22 cellular contexts compared by ENCODE assay signal in genomic region chr20:40173877-40174276, GRCh38.
"Had no signal": no experiment of that assay in that cellular context is flagged by ENCODE, and none has a peak within 500 bp of the region (broad histone marks: within the 10 kb centered on the region; RNA-seq: fewer than 3 reads in every experiment).

No MANE protein-coding gene starts in this region.

- H3K27me3 Mint-ChIP-seq: activated CD4-positive, alpha-beta memory T cell treated with anti-CD3 and anti-CD28 coated beads, Interleukin-2, amount 10 ng/mL, durations not matched to agents 7 days and 5 days; activated CD8-positive, alpha-beta memory T cell treated with anti-CD3 and anti-CD28 coated beads, Interleukin-2, amount 10 ng/mL, durations not matched to agents 7 days and 5 days had no signal

- H3K36me3 Mint-ChIP-seq: activated CD8-positive, alpha-beta memory T cell treated with anti-CD3 and anti-CD28 coated beads, Interleukin-2, amount 10 ng/mL, durations not matched to agents 7 days and 5 days; activated naive CD4-positive, alpha-beta T cell treated with anti-CD3 and anti-CD28 coated beads, Interleukin-2, amount 50 U/mL, for 72 hours; natural killer cell; stimulated activated effector memory CD8-positive, alpha-beta T cell treated with anti-CD3 and anti-CD28 coated beads, Interleukin-12 subunit alpha, Interleukin-12 subunit beta, amount 100 ng/mL, for 72 hours had no signal

- DNase-seq: activated CD4-positive, alpha-beta memory T cell treated with anti-CD3 and anti-CD28 coated beads, Interleukin-2, amount 10 ng/mL, durations not matched to agents 7 days and 5 days; activated CD4-positive, alpha-beta T cell treated with anti-CD3 and anti-CD28 coated beads, Interleukin-2, amount 10 ng/mL, durations not matched to agents 24 days and 14 days; activated CD8-positive, alpha-beta memory T cell treated with anti-CD3 and anti-CD28 coated beads, Interleukin-2, amount 10 ng/mL, durations not matched to agents 7 days and 5 days; activated gamma-delta T cell treated with Interleukin-2 at 50 U/mL for 16 hours; activated T-cell treated with anti-CD3 and anti-CD28 coated beads for 4 hours; brain microvascular endothelial cell; central memory CD4-positive, alpha-beta T cell; effector memory CD4-positive, alpha-beta T cell; esophagus squamous epithelium; hippocampal formation; lower lobe of right lung; natural killer cell; right cardiac atrium; stimulated activated CD4-positive, alpha-beta T cell treated with anti-CD3 and anti-CD28 coated beads, Interleukin-1b, Interleukin-23, amount 100 ng/mL, for 48 hours; stimulated activated naive CD8-positive, alpha-beta T cell treated with anti-CD3 and anti-CD28 coated beads, Interleukin-15, amount 100 ng/mL, for 72 hours; tibial artery had no signal

- H3K4me3 ChIP-seq: esophagus squamous epithelium, gastrocnemius medialis, lower lobe of right lung, prostate gland, tibial artery had no signal

- H3K27ac ChIP-seq: brain microvascular endothelial cell, esophagus squamous epithelium, gastrocnemius medialis, lower lobe of right lung, prostate gland, tibial artery, VCaP had no signal

- H3K9me3 Mint-ChIP-seq: activated CD4-positive, alpha-beta memory T cell treated with anti-CD3 and anti-CD28 coated beads, Interleukin-2, amount 10 ng/mL, durations not matched to agents 7 days and 5 days; activated CD4-positive, alpha-beta T cell treated with anti-CD3 and anti-CD28 coated beads, Interleukin-2, amount 10 ng/mL, durations not matched to agents 24 days and 14 days; activated naive CD4-positive, alpha-beta T cell treated with anti-CD3 and anti-CD28 coated beads, Interleukin-2, amount 50 U/mL, for 72 hours; stimulated activated effector memory CD8-positive, alpha-beta T cell treated with anti-CD3 and anti-CD28 coated beads, Interleukin-12 subunit alpha, Interleukin-12 subunit beta, amount 100 ng/mL, for 72 hours; stimulated activated naive CD8-positive, alpha-beta T cell treated with anti-CD3 and anti-CD28 coated beads, Interleukin-15, amount 100 ng/mL, for 72 hours had no signal

- ATAC-seq: activated CD4-positive, CD25-positive, alpha-beta regulatory T cell treated with anti-CD3 and anti-CD28 coated beads, Interleukin-2, amount 50 U/mL, for 24 hours; activated CD8-positive, alpha-beta memory T cell treated with anti-CD3 and anti-CD28 coated beads, Interleukin-2, amount 10 ng/mL, durations not matched to agents 7 days and 5 days; activated naive CD4-positive, alpha-beta T cell treated with anti-CD3 and anti-CD28 coated beads, Interleukin-2, amount 50 U/mL, for 72 hours; gastrocnemius medialis; lower lobe of right lung; natural killer cell; stimulated activated effector memory CD8-positive, alpha-beta T cell treated with anti-CD3 and anti-CD28 coated beads, Interleukin-12 subunit alpha, Interleukin-12 subunit beta, amount 100 ng/mL, for 72 hours; stimulated activated naive CD8-positive, alpha-beta T cell treated with anti-CD3 and anti-CD28 coated beads, Interleukin-15, amount 100 ng/mL, for 72 hours had no signal

- H3K4me3 Mint-ChIP-seq: activated CD4-positive, alpha-beta memory T cell treated with anti-CD3 and anti-CD28 coated beads, Interleukin-2, amount 10 ng/mL, durations not matched to agents 7 days and 5 days; activated CD4-positive, alpha-beta T cell treated with anti-CD3 and anti-CD28 coated beads, Interleukin-2, amount 10 ng/mL, durations not matched to agents 24 days and 14 days; activated CD8-positive, alpha-beta memory T cell treated with anti-CD3 and anti-CD28 coated beads, Interleukin-2, amount 10 ng/mL, durations not matched to agents 7 days and 5 days; natural killer cell; stimulated activated effector memory CD8-positive, alpha-beta T cell treated with anti-CD3 and anti-CD28 coated beads, Interleukin-12 subunit alpha, Interleukin-12 subunit beta, amount 100 ng/mL, for 72 hours; stimulated activated naive CD8-positive, alpha-beta T cell treated with anti-CD3 and anti-CD28 coated beads, Interleukin-15, amount 100 ng/mL, for 72 hours had no signal

- H3K4me1 Mint-ChIP-seq: activated CD4-positive, alpha-beta memory T cell treated with anti-CD3 and anti-CD28 coated beads, Interleukin-2, amount 10 ng/mL, durations not matched to agents 7 days and 5 days; activated CD4-positive, alpha-beta T cell treated with anti-CD3 and anti-CD28 coated beads, Interleukin-2, amount 10 ng/mL, durations not matched to agents 24 days and 14 days; activated CD8-positive, alpha-beta memory T cell treated with anti-CD3 and anti-CD28 coated beads, Interleukin-2, amount 10 ng/mL, durations not matched to agents 7 days and 5 days; natural killer cell; stimulated activated effector memory CD8-positive, alpha-beta T cell treated with anti-CD3 and anti-CD28 coated beads, Interleukin-12 subunit alpha, Interleukin-12 subunit beta, amount 100 ng/mL, for 72 hours; stimulated activated naive CD8-positive, alpha-beta T cell treated with anti-CD3 and anti-CD28 coated beads, Interleukin-15, amount 100 ng/mL, for 72 hours had no signal

- H3K27ac Mint-ChIP-seq: activated CD4-positive, alpha-beta memory T cell treated with anti-CD3 and anti-CD28 coated beads, Interleukin-2, amount 10 ng/mL, durations not matched to agents 7 days and 5 days; activated CD4-positive, alpha-beta T cell treated with anti-CD3 and anti-CD28 coated beads, Interleukin-2, amount 10 ng/mL, durations not matched to agents 24 days and 14 days; activated CD8-positive, alpha-beta memory T cell treated with anti-CD3 and anti-CD28 coated beads, Interleukin-2, amount 10 ng/mL, durations not matched to agents 7 days and 5 days; activated naive CD4-positive, alpha-beta T cell treated with anti-CD3 and anti-CD28 coated beads, Interleukin-2, amount 50 U/mL, for 72 hours; natural killer cell; stimulated activated effector memory CD8-positive, alpha-beta T cell treated with anti-CD3 and anti-CD28 coated beads, Interleukin-12 subunit alpha, Interleukin-12 subunit beta, amount 100 ng/mL, for 72 hours; stimulated activated naive CD8-positive, alpha-beta T cell treated with anti-CD3 and anti-CD28 coated beads, Interleukin-15, amount 100 ng/mL, for 72 hours had no signal

- H3K4me1 ChIP-seq: gastrocnemius medialis, lower lobe of right lung, prostate gland, tibial artery had no signal

- H3K9me3 ChIP-seq: esophagus squamous epithelium, gastrocnemius medialis, lower lobe of right lung, prostate gland, tibial artery had no signal

- H3K36me3 ChIP-seq: brain microvascular endothelial cell, esophagus squamous epithelium, gastrocnemius medialis, lower lobe of right lung, prostate gland, tibial artery had no signal

- H3K27me3 ChIP-seq: brain microvascular endothelial cell, esophagus squamous epithelium, gastrocnemius medialis, tibial artery had no signal
